ENCODE assay signal across 18 cellular contexts in the genomic region with DNA sequence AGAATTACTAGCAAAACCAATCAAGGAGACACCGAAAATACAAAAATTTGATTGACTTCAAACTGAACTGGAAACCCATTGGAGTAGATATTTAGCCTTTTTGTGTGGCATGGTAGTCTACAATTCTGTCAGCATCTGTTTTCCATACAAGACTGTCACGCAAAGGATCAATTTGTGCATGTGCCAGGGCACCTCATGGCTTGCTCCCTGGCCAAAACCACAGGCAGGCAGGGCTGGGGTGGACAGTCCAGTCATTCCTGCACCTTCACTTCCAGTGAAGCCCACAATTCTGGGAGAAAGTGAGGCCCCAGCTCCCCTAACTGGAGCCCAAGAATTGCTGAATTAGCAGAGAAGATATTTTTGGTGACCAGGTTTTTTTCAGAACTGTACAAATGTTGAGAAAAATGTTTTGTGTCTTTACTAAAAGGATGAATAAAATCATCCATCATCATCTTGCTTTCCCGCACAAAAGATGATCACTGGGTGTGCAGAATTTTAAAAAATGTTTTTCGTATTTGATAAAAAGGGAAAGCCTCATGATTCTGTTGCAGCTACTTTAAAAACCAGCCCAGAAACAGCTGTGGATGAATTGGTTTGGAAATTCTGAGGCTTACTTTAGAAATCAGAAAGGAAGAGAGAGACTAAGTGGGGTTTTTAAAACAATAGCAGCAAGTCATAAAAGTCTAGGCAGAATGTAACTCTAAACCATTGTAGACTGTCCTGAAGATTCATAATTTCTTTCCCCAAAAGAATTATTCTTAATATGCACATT.
DNase-seq lines count a peak whose midpoint lies in the region; ATAC-seq, FAIRE-seq and TF ChIP-seq lines count a peak whose summit lies in the region.
"Had no signal": no experiment of that assay in that cellular context is flagged by ENCODE, and none has a peak within 500 bp of the region (broad histone marks: within the 10 kb centered on the region; RNA-seq: fewer than 3 reads in every experiment).

No MANE protein-coding gene starts in this region.

- H3K36me3 ChIP-seq in IMR-90 (ENCODE audit: control insufficient read depth, insufficient read depth, low read length) (peaks cover 20% of the 10 kb centered on the region), small intestine (ENCODE audit: control insufficient read depth in 2 of 2, insufficient read depth in 2 of 2, low read length in 2 of 2) (peaks cover 5 to 7% of the 10 kb centered on the region in 2 donors), left ventricle myocardium inferior (peaks cover 83% of the 10 kb centered on the region)
- peaks cover 0 to 30% (median 4%) of the 10 kb centered on the region in 3 experiments for H3K36me3 ChIP-seq in naive thymus-derived CD4-positive, alpha-beta T cell (ENCODE audit: control insufficient read depth in 2 of 3, insufficient read depth in 3 of 3, low read length in 3 of 3)

- peaks cover 0 to 26% of the 10 kb centered on the region in 2 experiments; a peak in 2 of 4 replicates for H3K79me1 ChIP-seq in IMR-90 (ENCODE audit: low read depth in 1 of 2, low read length in 2 of 2)

- no peak overlapping the region for H2AK9ac ChIP-seq in IMR-90 (replicated peaks; ENCODE audit: low read depth, low read length, poor library complexity)

- CTCF ChIA-PET in IMR-90 (lab: Yijun Ruan, JAX), result no interaction called here
- CTCF ChIA-PET in naive thymus-derived CD4-positive, alpha-beta T cell (lab: Charles Lee), result interaction anchor here (0.7 kb wide), 1 partner anchor 33 kb away, joined by 3 read pairs; no protein-coding TSS in a partner anchor

- peaks cover 26% of the 10 kb centered on the region for H3K36me3 Mint-ChIP-seq in chondrocyte (ENCODE audit: low read depth)
- H3K36me3 Mint-ChIP-seq in naive thymus-derived CD4-positive, alpha-beta T cell, result peaks cover 3 to 82% (median 45%) of the 10 kb centered on the region in 5 donors

- H2AFZ ChIP-seq in IMR-90 (replicated peaks; ENCODE audit: low read length, poor library complexity), result no peak overlapping the region

- H3K18ac ChIP-seq in IMR-90 (ENCODE audit: low read depth, low read length), result peak overlapping the region; percentile 1; the same call in 1 of the 2 replicates

- no peaks in the 10 kb centered on the region for H3K9me3 Mint-ChIP-seq in chondrocyte (ENCODE audit: low read depth)
- no peaks in the 10 kb centered on the region for H3K9me3 Mint-ChIP-seq in naive thymus-derived CD4-positive, alpha-beta T cell

- ATAC-seq in IMR-90 (ENCODE audit: low read depth), result no peak
- ATAC-seq in naive thymus-derived CD4-positive, alpha-beta T cell, result no peak
- ATAC-seq: body of pancreas had no signal

- H3K9ac ChIP-seq in IMR-90 (ENCODE audit: low read depth, low read length), result no peak overlapping the region

- 0 out of 2 replicates have a peak overlapping the region, but pooled peaks have one; percentile 1 for H4K5ac ChIP-seq in IMR-90 (ENCODE audit: low read depth, low read length)

- TF ChIP-seq POLR2A in IMR-90 (IDR thresholded peaks at IDR 0.05; ENCODE audit: low read depth, low read length), result no peak

- TF ChIP-seq CTCF in IMR-90 (conservative IDR thresholded peaks at IDR 0.05; ENCODE audit: low read depth, low read length) (no peak), chondrocyte (IDR thresholded peaks at IDR 0.05) (no peak), left ventricle myocardium inferior (IDR thresholded peaks at IDR 0.05; ENCODE audit: borderline replicate concordance) (no peak)

- peak overlapping the region; percentile 22 for H3K27ac Mint-ChIP-seq in chondrocyte (ENCODE audit: unreplicated experiment)
- H3K27ac Mint-ChIP-seq in naive thymus-derived CD4-positive, alpha-beta T cell, result peak overlapping the region in 5 of 9 donors; percentile 8 to 51 (median 20)

- peak overlapping the region; percentile 76 for H2BK5ac ChIP-seq in IMR-90 (ENCODE audit: low read depth, low read length, poor library complexity, severe bottlenecking)

- no peak for TF ChIP-seq RAD21 in IMR-90 (IDR thresholded peaks at IDR 0.05; ENCODE audit: low read length)

- H3K56ac ChIP-seq in IMR-90 (ENCODE audit: extremely low read depth, insufficient read depth, low read length), result no peak overlapping the region

- peaks cover 40% of the 10 kb centered on the region for H3K4me1 Mint-ChIP-seq in chondrocyte (ENCODE audit: low read depth)
- no peaks in the 10 kb centered on the region for H3K4me1 Mint-ChIP-seq in naive thymus-derived CD4-positive, alpha-beta T cell

- peak overlapping the region; percentile 60; the same call in 1 of the 2 replicates for H3K14ac ChIP-seq in IMR-90 (replicated peaks; ENCODE audit: low read depth, low read length)

- H3K4me1 ChIP-seq in IMR-90 (ENCODE audit: control insufficient read depth, insufficient read depth, low read length) (peaks cover 20% of the 10 kb centered on the region), small intestine (ENCODE audit: control insufficient read depth in 2 of 2, insufficient read depth in 1 of 2, low read depth in 1 of 2, low read length in 1 of 2) (no peaks in the 10 kb centered on the region), left ventricle myocardium inferior (no peaks in the 10 kb centered on the region)
- no peaks in the 10 kb centered on the region for H3K4me1 ChIP-seq in naive thymus-derived CD4-positive, alpha-beta T cell (ENCODE audit: control insufficient read depth in 2 of 2, insufficient read depth in 2 of 2, low read length in 2 of 2)
- H3K4me1 ChIP-seq: BE2C, spleen had no signal

- dilution Hi-C loops in IMR-90 (cut with HindIII; ENCODE audit: low sequenced_read_pairs, unreplicated experiment), result no loop called here

- DNase-seq in EL, result peak; percentile 74
- DNase-seq in IMR-90, result peak; percentile 32
- no peak for DNase-seq in chondrocyte (ENCODE audit: low spot score)
- no peak for DNase-seq in naive thymus-derived CD4-positive, alpha-beta T cell
- no peak for DNase-seq in small intestine
- DNase-seq in ecto neural progenitor cell (ENCODE audit: low spot score), result no peak
- no peak for DNase-seq in left ventricle myocardium inferior
- DNase-seq: activated CD4-positive, CD25-positive, alpha-beta regulatory T cell treated with anti-CD3 and anti-CD28 coated beads, Interleukin-2, amount 50 U/mL, for 72 hours; activated effector memory CD4-positive, alpha-beta T cell treated with anti-CD3 and anti-CD28 coated beads, Interleukin-2, amount 50 U/mL, for 16 hours; BE2C; body of pancreas; NCI-H2227 treated with DMSO at 0.1 percent for 48 hours; NCI-H82; posterior cingulate gyrus; spleen had no signal

- H4K91ac ChIP-seq in IMR-90 (ENCODE audit: insufficient read depth, low read depth, low read length), result peak overlapping the region; percentile 11; the same call in 1 of the 2 replicates

- POLR2A ChIA-PET in IMR-90 (lab: Charles Lee; ENCODE audit: unreplicated experiment), result no interaction called here
- POLR2A ChIA-PET in naive thymus-derived CD4-positive, alpha-beta T cell (lab: Charles Lee), result no interaction called here

- H3K27me3 Mint-ChIP-seq in chondrocyte (ENCODE audit: low read depth), result no peaks in the 10 kb centered on the region
- no peaks in the 10 kb centered on the region for H3K27me3 Mint-ChIP-seq in naive thymus-derived CD4-positive, alpha-beta T cell

- peak overlapping the region; percentile 48; the same call in 1 of the 2 replicates for H3K4ac ChIP-seq in IMR-90 (ENCODE audit: low read depth, low read length)

- no peak overlapping the region for H3K4me2 ChIP-seq in IMR-90 (ENCODE audit: low read depth, low read length)

- no peak overlapping the region; a peak in 1 of 4 replicates for H4K8ac ChIP-seq in IMR-90 (ENCODE audit: low read depth in 2 of 2, low read length in 2 of 2)

- H3K9me1 ChIP-seq in IMR-90 (ENCODE audit: insufficient read depth, low read length), result peaks cover 29% of the 10 kb centered on the region

- no peak overlapping the region for H2AK5ac ChIP-seq in IMR-90 (ENCODE audit: low read depth, low read length)

- no peak overlapping the region for H3K4me3 ChIP-seq in IMR-90 (ENCODE audit: insufficient read depth, low read depth, low read length)
- H3K4me3 ChIP-seq in naive thymus-derived CD4-positive, alpha-beta T cell (ENCODE audit: low read length), result no peak overlapping the region
- H3K4me3 ChIP-seq in small intestine (ENCODE audit: low read depth in 1 of 2, low read length in 2 of 2), result no peak overlapping the region
- no peak overlapping the region for H3K4me3 ChIP-seq in left ventricle myocardium inferior
- H3K4me3 ChIP-seq: body of pancreas, coronary artery, spleen, thoracic aorta had no signal

- H3K27me3 ChIP-seq in IMR-90 (ENCODE audit: control insufficient read depth, insufficient read depth, low read length) (no peaks in the 10 kb centered on the region), small intestine (ENCODE audit: control insufficient read depth in 2 of 2, insufficient read depth in 2 of 2, low read length in 2 of 2) (no peaks in the 10 kb centered on the region), left ventricle myocardium inferior (ENCODE audit: low read depth) (no peaks in the 10 kb centered on the region)
- no peaks in the 10 kb centered on the region for H3K27me3 ChIP-seq in naive thymus-derived CD4-positive, alpha-beta T cell (ENCODE audit: control insufficient read depth in 2 of 2, insufficient read depth in 2 of 2, low read length in 2 of 2)
- H3K27me3 ChIP-seq: BE2C, body of pancreas, spleen had no signal

- H3K4me3 Mint-ChIP-seq in chondrocyte (ENCODE audit: unreplicated experiment), result no peak overlapping the region
- H3K4me3 Mint-ChIP-seq in naive thymus-derived CD4-positive, alpha-beta T cell, result no peak overlapping the region

- H3K27ac ChIP-seq in IMR-90 (ENCODE audit: insufficient read depth, low read length) (no peak overlapping the region), small intestine (ENCODE audit: low read depth in 1 of 2, low read length in 1 of 2) (no peak overlapping the region), left ventricle myocardium inferior (replicated peaks) (no peak overlapping the region)
- H3K27ac ChIP-seq in naive thymus-derived CD4-positive, alpha-beta T cell (ENCODE audit: low read depth, low read length), result no peak overlapping the region
- H3K27ac ChIP-seq: body of pancreas, coronary artery, spleen, thoracic aorta had no signal

- no peak for FAIRE-seq in small intestine (lab: Jason Lieb, UNC)
- FAIRE-seq: G401.6 had no signal

- H4K20me1 ChIP-seq in IMR-90 (ENCODE audit: insufficient read depth, low read length), result no peaks in the 10 kb centered on the region

- in situ Hi-C loops in IMR-90 (cut with MboI; ENCODE audit: low sequenced_read_pairs), result no loop called here

- intact Hi-C loops in IMR-90 (cut with micrococcal nuclease), result no loop called here
- intact Hi-C loops in naive thymus-derived CD4-positive, alpha-beta T cell (cut with micrococcal nuclease), result loop anchor here in 1 of 2 donors (5.0 kb wide), 1 partner anchor 259 kb away; no protein-coding TSS in a partner anchor
- intact Hi-C loops in left ventricle myocardium inferior (cut with micrococcal nuclease), result no loop called here

- WGBS in IMR-90 (ENCODE audit: extremely low coverage in 2 of 2, insufficient read length in 1 of 2), 2 experiments, result 100% methylated on average over 1 of the region's 4 CpGs; no CpG with 5 or more reads in 1 of the 2 experiments
- WGBS in small intestine, 3 donors, result 96 to 97% (median 97%) methylated on average over 4 of the region's 4 CpGs

- H2BK15ac ChIP-seq in IMR-90 (ENCODE audit: low read depth, low read length), result no peak overlapping the region

- H3K9me3 ChIP-seq in IMR-90 (ENCODE audit: control insufficient read depth, insufficient read depth, low read length) (no peaks in the 10 kb centered on the region), small intestine (ENCODE audit: control insufficient read depth, low read depth) (no peaks in the 10 kb centered on the region), left ventricle myocardium inferior (replicated peaks) (no peaks in the 10 kb centered on the region)
- H3K9me3 ChIP-seq in naive thymus-derived CD4-positive, alpha-beta T cell (ENCODE audit: control insufficient read depth in 2 of 3, low read length in 3 of 3), result no peaks in the 10 kb centered on the region
- H3K9me3 ChIP-seq: BE2C, body of pancreas, spleen, thoracic aorta had no signal

- 0 out of 2 replicates have a peak overlapping the region, but pooled peaks have one; percentile 3 for H2BK20ac ChIP-seq in IMR-90 (ENCODE audit: low read depth, low read length)

- H2BK120ac ChIP-seq in IMR-90 (ENCODE audit: low read depth, low read length), result 0 out of 2 replicates have a peak overlapping the region, but pooled peaks have one; percentile 4

- H3K23ac ChIP-seq in IMR-90 (ENCODE audit: low read depth, low read length), result no peak overlapping the region; the same call in 1 of the 2 replicates

- no TSS peak for BruUV-seq in IMR-90 (replicated peaks; lab: Mats Ljungman, UMichigan)

Comparison
In these comparisons a context has a peak if more than half of its experiments do, and no peak if none do; other contexts are left out.
1. DNase-seq: peak in EL (single experiment) and IMR-90 (single experiment); none in chondrocyte (single experiment), naive thymus-derived CD4-positive, alpha-beta T cell (0 of 9), small intestine (single experiment), ecto neural progenitor cell (single experiment) and left ventricle myocardium inferior (single experiment).